Comparison of ENCODE assay signal across 2 cellular contexts in the genomic region with DNA sequence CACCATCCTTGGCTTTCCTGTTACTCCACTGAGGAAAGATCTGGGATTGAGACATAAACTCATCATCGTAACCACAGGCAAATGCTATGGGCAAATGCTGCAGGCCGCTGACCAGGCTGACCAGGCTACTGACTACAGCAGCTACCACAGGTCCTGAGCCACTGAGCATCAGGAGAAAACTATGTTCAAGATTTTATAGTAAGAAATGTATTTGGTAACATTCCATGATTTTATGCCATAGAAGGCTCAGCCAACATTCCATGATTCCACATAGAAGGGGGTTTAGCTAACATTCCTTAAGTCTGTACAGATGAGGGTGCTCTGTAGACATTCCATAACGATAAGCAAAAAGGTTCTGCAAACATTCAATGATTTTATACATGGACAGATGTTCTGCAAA.
TF ChIP-seq lines count a peak whose summit lies in the region.

No MANE protein-coding gene starts in this region.

TF ChIP-seq in HEK293, 187 proteins besides CTCF, POLR2A, EP300 and RAD21 (continued from another document):
- TF ChIP-seq ZBTB26 (tag by site-specific recombination; optimal IDR thresholded peaks at IDR 0.05) (no peak), ZBTB21 (tag by site-specific recombination; IDR thresholded peaks at IDR 0.05) (no peak), GFI1B (tag by site-specific recombination; IDR thresholded peaks at IDR 0.05) (no peak)

TF ChIP-seq in K562, 482 proteins besides CTCF, POLR2A, EP300 and RAD21 (continued from another document):
- TF ChIP-seq RREB1 (CRISPR knock-in tag; IDR thresholded peaks at IDR 0.05) (no peak), SRSF1 (IDR thresholded peaks at IDR 0.05; ENCODE audit: low read depth, low read length) (no peak), SMARCC2 (IDR thresholded peaks at IDR 0.05; ENCODE audit: low read depth) (no peak), MYNN (IDR thresholded peaks at IDR 0.05) (no peak), MYNN (CRISPR knock-in tag; IDR thresholded peaks at IDR 0.05) (no peak), MCM7 (IDR thresholded peaks at IDR 0.05) (no peak), ZBTB17 (CRISPR knock-in tag; IDR thresholded peaks at IDR 0.05) (no peak)
- TF ChIP-seq, protein P1, sequence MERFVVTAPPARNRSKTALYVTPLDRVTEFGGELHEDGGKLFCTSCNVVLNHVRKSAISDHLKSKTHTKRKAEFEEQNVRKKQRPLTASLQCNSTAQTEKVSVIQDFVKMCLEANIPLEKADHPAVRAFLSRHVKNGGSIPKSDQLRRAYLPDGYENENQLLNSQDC (CRISPR knock-in tag; IDR thresholded peaks at IDR 0.05), result no peak
- TF ChIP-seq, protein P2, sequence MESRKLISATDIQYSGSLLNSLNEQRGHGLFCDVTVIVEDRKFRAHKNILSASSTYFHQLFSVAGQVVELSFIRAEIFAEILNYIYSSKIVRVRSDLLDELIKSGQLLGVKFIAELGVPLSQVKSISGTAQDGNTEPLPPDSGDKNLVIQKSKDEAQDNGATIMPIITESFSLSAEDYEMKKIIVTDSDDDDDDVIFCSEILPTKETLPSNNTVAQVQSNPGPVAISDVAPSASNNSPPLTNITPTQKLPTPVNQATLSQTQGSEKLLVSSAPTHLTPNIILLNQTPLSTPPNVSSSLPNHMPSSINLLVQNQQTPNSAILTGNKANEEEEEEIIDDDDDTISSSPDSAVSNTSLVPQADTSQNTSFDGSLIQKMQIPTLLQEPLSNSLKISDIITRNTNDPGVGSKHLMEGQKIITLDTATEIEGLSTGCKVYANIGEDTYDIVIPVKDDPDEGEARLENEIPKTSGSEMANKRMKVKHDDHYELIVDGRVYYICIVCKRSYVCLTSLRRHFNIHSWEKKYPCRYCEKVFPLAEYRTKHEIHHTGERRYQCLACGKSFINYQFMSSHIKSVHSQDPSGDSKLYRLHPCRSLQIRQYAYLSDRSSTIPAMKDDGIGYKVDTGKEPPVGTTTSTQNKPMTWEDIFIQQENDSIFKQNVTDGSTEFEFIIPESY (CRISPR knock-in tag; IDR thresholded peaks at IDR 0.05), result no peak
